In genomic region chr19:56383826-56384605, GRCh38 we compare ENCODE assay signal across 28 cellular contexts. TPM values are rescaled to one million over a fixed set of nuclear protein-coding genes. Genes with fewer than 3 reads are reported as not detected.
DNase-seq lines count a peak whose midpoint lies in the region; TF ChIP-seq lines count a peak whose summit lies in the region.
"Had no signal": no experiment of that assay in that cellular context is flagged by ENCODE, and none has a peak within 500 bp of the region (broad histone marks: within the 10 kb centered on the region; RNA-seq: fewer than 3 reads in every experiment).

No MANE protein-coding gene starts in this region.

- peaks cover 5% of the 10 kb centered on the region; the same call in 1 of the 2 replicates for H3K4me1 Mint-ChIP-seq in HFFc6 (ENCODE audit: low read depth)
- H3K4me1 Mint-ChIP-seq: activated B cell treated with CpG ODN at 0.5 μM for 24 hours, memory B cell had no signal

- peaks cover 68% of the 10 kb centered on the region for H3K9me3 Mint-ChIP-seq in HFFc6

- peak overlapping the region; percentile 13; the same call in 1 of the 2 replicates for H3K27ac Mint-ChIP-seq in HFFc6
- H3K27ac Mint-ChIP-seq: activated B cell treated with CpG ODN at 0.5 μM for 24 hours; activated T-cell treated with anti-CD3 and anti-CD28 coated beads, Interleukin-2, amount 50 U/mL, for 72 hours; memory B cell had no signal

- DNase-seq in HFFc6 (peak; percentile 34), RPMI7951 (ENCODE audit: low read depth) (peak; percentile 29), fibroblast of mammary gland (ENCODE audit: low read depth) (peak; percentile 20), posterior vena cava (ENCODE audit: low spot score) (no peak), HAP-1 (ENCODE audit: low spot score in 2 of 2) (no peak), NCI-H146 (lab: John Stamatoyannopoulos, UW) (no peak)
- DNase-seq: activated B cell treated with CpG ODN at 0.5 μM for 24 hours; activated CD4-positive, alpha-beta T cell treated with anti-CD3 and anti-CD28 coated beads, Interleukin-2, amount 50 U/mL, for 4 hours; activated naive CD4-positive, alpha-beta T cell treated with Interleukin-2 at 50 U/mL for 16 hours; activated T-cell treated with anti-CD3 and anti-CD28 coated beads, Interleukin-2, amount 50 U/mL, for 72 hours; adrenal gland; DND-41; effector CD4-positive, alpha-beta T cell; left colon; NCI-H1694; NCI-H2171; NCI-H524; NK-92 treated with Interleukin-12 subunit alpha and Interleukin-12 subunit beta, amount 100 ng/mL, for 24 hours; psoas muscle; stimulated activated naive CD4-positive, alpha-beta T cell treated with Interleukin-2 at 50 U/mL for 16 hours; testis; uterus had no signal

- TF ChIP-seq CTCF in HFFc6 (IDR thresholded peaks at IDR 0.05) (no peak), fibroblast of mammary gland (conservative IDR thresholded peaks at IDR 0.05; ENCODE audit: control insufficient read depth, insufficient read depth, low read depth, low read length) (no peak)

- no peak overlapping the region for H3K4me3 Mint-ChIP-seq in HFFc6
- H3K4me3 Mint-ChIP-seq: activated B cell treated with CpG ODN at 0.5 μM for 24 hours; activated T-cell treated with anti-CD3 and anti-CD28 coated beads, Interleukin-2, amount 50 U/mL, for 72 hours; memory B cell had no signal

- no peaks in the 10 kb centered on the region for H3K27me3 Mint-ChIP-seq in HFFc6 (ENCODE audit: insufficient read depth)
- H3K27me3 Mint-ChIP-seq: activated B cell treated with CpG ODN at 0.5 μM for 24 hours, memory B cell had no signal

- H3K27me3 ChIP-seq in subcutaneous abdominal adipose tissue (ENCODE audit: control insufficient read depth in 5 of 5, insufficient read depth in 4 of 5, low read length in 5 of 5) = no peaks in the 10 kb centered on the region
- no peaks in the 10 kb centered on the region for H3K27me3 ChIP-seq in HAP-1 (ENCODE audit: low read depth)
- H3K27me3 ChIP-seq: adrenal gland, breast epithelium, neutrophil, testis, uterus had no signal

- peaks cover 37% of the 10 kb centered on the region for H3K36me3 Mint-ChIP-seq in HFFc6 (ENCODE audit: low read depth)

- H3K4me1 ChIP-seq in subcutaneous abdominal adipose tissue (ENCODE audit: control insufficient read depth in 5 of 5, insufficient read depth in 5 of 5, low read length in 5 of 5) (no peaks in the 10 kb centered on the region), HAP-1 (no peaks in the 10 kb centered on the region)
- H3K4me1 ChIP-seq: adrenal gland, breast epithelium, psoas muscle, testis, uterus had no signal

- H3K9me3 ChIP-seq in subcutaneous abdominal adipose tissue (ENCODE audit: control insufficient read depth in 5 of 5, low read length in 5 of 5) = peaks cover 7 to 58% (median 40%) of the 10 kb centered on the region in 5 donors
- 0 out of 2 replicates have a peak, but pooled peaks cover 4% of the 10 kb centered on the region for H3K9me3 ChIP-seq in HAP-1

- in situ Hi-C loops in HAP-1 (cut with MboI; ENCODE audit: low sequenced_read_pairs) = no loop called here

- no peak overlapping the region for H3K4me3 ChIP-seq in fibroblast of mammary gland (ENCODE audit: control insufficient read depth, low read depth, low read length)
- H3K4me3 ChIP-seq in subcutaneous abdominal adipose tissue (ENCODE audit: low read depth in 1 of 5, low read length in 5 of 5) = peak overlapping the region in 3 of 5 donors; percentile 17 to 35 (median 19)
- no peak overlapping the region for H3K4me3 ChIP-seq in HAP-1
- H3K4me3 ChIP-seq: adrenal gland, breast epithelium, GM12878, PC-9, psoas muscle, testis, uterus had no signal

- H3K36me3 ChIP-seq in subcutaneous abdominal adipose tissue (ENCODE audit: control insufficient read depth in 5 of 5, insufficient read depth in 5 of 5, low read length in 5 of 5) (peaks cover 16 to 48% (median 40%) of the 10 kb centered on the region in 5 donors), HAP-1 (replicated peaks) (no peaks in the 10 kb centered on the region)
- H3K36me3 ChIP-seq: neutrophil, uterus had no signal

- H3K9ac ChIP-seq in subcutaneous abdominal adipose tissue (ENCODE audit: low read length in 5 of 5) = no peak overlapping the region

- H3K27ac ChIP-seq in subcutaneous abdominal adipose tissue (ENCODE audit: low read depth, low read length) = no peak overlapping the region
- H3K27ac ChIP-seq: adrenal gland, breast epithelium, neutrophil, PC-9, psoas muscle, testis, uterus had no signal

- intact Hi-C loops in posterior vena cava (cut with DNase I) = no loop called here

RNA-seq across cellular contexts. Expression of gene ZNF582, which starts 9.3 kb away (rescaled TPM):
- total RNA-seq in HFFc6 (2021; fragmentation: NEBNext Ultra II Directional; extraction: Animal tissue kit (Norgen Biotek cat#: 25700)) = 1 to 10 TPM in 3 of 6 experiments, under 1 TPM in 3; 0.37 to 1.2 (median 0.81) TPM
- total RNA-seq in RPMI7951 (2014; rRNA removed; shearing (Covaris generic)) = 0.68 and 2.6 TPM in 2 replicates
- total RNA-seq in posterior vena cava = 1 to 10 TPM; 3.0 to 3.7 TPM

RNA-seq across cellular contexts. Expression of gene ZNF583, which starts 20.1 kb away (rescaled TPM):
- 1 to 10 TPM; 3.5 to 5.3 (median 4.5) TPM for total RNA-seq in HFFc6 (2021; fragmentation: NEBNext Ultra II Directional; extraction: Animal tissue kit (Norgen Biotek cat#: 25700))
- 2.1 and 3.5 TPM in 2 replicates for total RNA-seq in RPMI7951 (2014; rRNA removed; shearing (Covaris generic))
- total RNA-seq in posterior vena cava = 10 to 100 TPM in 1 of 2 donors, 1 to 10 TPM in 1; 9.6 to 10.8 TPM

Comparison
In these comparisons a context has a peak if more than half of its experiments do, and no peak if none do; other contexts are left out.
1. DNase-seq: peak in HFFc6 (single experiment), RPMI7951 (single experiment) and fibroblast of mammary gland (single experiment); none in posterior vena cava (single experiment), HAP-1 (0 of 2) and NCI-H146 (single experiment).
2. H3K4me3 ChIP-seq: peak in subcutaneous abdominal adipose tissue (3 of 5); none in fibroblast of mammary gland (single experiment) and HAP-1 (single experiment).